In the genomic region with DNA sequence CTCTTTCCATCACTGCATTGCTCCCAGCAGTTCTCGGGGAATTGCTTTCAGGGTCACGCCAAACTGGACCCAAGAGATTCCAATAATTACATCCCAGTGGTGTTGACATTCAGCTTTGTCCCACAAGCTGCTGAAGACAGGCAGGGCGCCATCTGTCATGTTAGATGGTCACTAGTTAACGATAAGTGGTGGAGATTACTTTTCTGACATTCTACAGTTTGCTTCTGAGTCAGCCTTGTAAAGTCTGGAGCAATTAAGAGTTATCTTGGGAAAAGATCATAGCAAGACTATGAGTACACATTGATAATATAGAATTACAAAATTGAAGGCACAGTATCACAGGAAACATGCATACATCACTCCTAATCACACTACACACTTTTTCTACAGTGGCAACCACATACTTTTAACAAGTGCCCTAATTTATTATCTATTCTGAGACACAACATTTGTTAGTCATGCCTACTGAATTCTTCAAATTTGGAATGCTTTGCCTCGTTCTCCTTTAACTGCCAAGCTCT, we compare ENCODE assay signal across 13 cellular contexts.
DNase-seq lines count a peak whose midpoint lies in the region; ATAC-seq and TF ChIP-seq lines count a peak whose summit lies in the region.
"Had no signal": no experiment of that assay in that cellular context is flagged by ENCODE, and none has a peak within 500 bp of the region (broad histone marks: within the 10 kb centered on the region; RNA-seq: fewer than 3 reads in every experiment).

No MANE protein-coding gene starts in this region.

- ATAC-seq in GM21717 (IDR thresholded peaks at IDR 0.05; ENCODE audit: unreplicated experiment) (no peak), HG02938 (IDR thresholded peaks at IDR 0.05; ENCODE audit: unreplicated experiment) (no peak), GM21825 (IDR thresholded peaks at IDR 0.05; ENCODE audit: unreplicated experiment) (no peak)
- ATAC-seq: GM12878 had no signal

- peak; percentile 66 for DNase-seq in GM04503 (ENCODE audit: low read depth)
- peak; percentile 99 for DNase-seq in NCI-H69 (lab: John Stamatoyannopoulos, UW)
- peak; percentile 21 to 40 for DNase-seq in erythroblast (lab: John Stamatoyannopoulos, UW)
- DNase-seq in skeletal muscle cell (ENCODE audit: low read depth): peak; percentile 56
- DNase-seq in stimulated activated CD4-positive, alpha-beta T cell treated with anti-CD3 and anti-CD28 coated beads, Interleukin-12 subunit alpha, Interleukin-12 subunit beta, amount 100 ng/mL, for 4 hours: no peak
- DNase-seq: activated T-cell treated with anti-CD3 and anti-CD28 coated beads for 4 hours, dermis blood vessel endothelial cell, naive B cell, NCI-H146 had no signal

- H3K4me3 ChIP-seq in skeletal muscle cell (ENCODE audit: low read depth, low read length): no peak overlapping the region
- H3K4me3 ChIP-seq: GM12878 had no signal

- TF ChIP-seq POLR2A in erythroblast (IDR thresholded peaks at IDR 0.05; ENCODE audit: low read length): no peak
